In genomic region chr9:83537331-83538171, GRCh38 we compare ENCODE assay signal across 9 cellular contexts. TPM values are rescaled to one million over a fixed set of nuclear protein-coding genes. Genes with fewer than 3 reads are reported as not detected.
A peak's percentile ranks its signal among the peaks of the same experiment; 100 is the strongest.
DNase-seq lines count a peak whose midpoint lies in the region; ATAC-seq and TF ChIP-seq lines count a peak whose summit lies in the region.
"Had no signal": no experiment of that assay in that cellular context is flagged by ENCODE, and none has a peak within 500 bp of the region (broad histone marks: within the 10 kb centered on the region; RNA-seq: fewer than 3 reads in every experiment).

No MANE protein-coding gene starts in this region.

- no peaks in the 10 kb centered on the region for H3F3A ChIP-seq in PC-3 (ENCODE audit: low read length, unreplicated experiment)

- H3K4me2 ChIP-seq in PC-3 (ENCODE audit: low read length) = peak overlapping the region; percentile 96

- H2AFZ ChIP-seq in PC-3 (ENCODE audit: low read length) = peak overlapping the region; percentile 80

- intact Hi-C loops in PC-3 (cut with micrococcal nuclease) (loop anchor here (2.0 kb wide), 2 partner anchors 65 to 105 kb away; no protein-coding TSS in a partner anchor), ovary (cut with DNase I) (loop anchor here in 1 of 4 donors (10.0 kb wide), 1 partner anchor 323 kb away; no protein-coding TSS in a partner anchor)

- no peaks in the 10 kb centered on the region for H4K20me1 ChIP-seq in PC-3 (ENCODE audit: low read length)

- H3K9ac ChIP-seq in PC-3 (ENCODE audit: low read length) = peak overlapping the region; percentile 66

- no peak for DNase-seq in PC-3
- DNase-seq in ovary = peak in 1 of 5 donors; percentile 26
- DNase-seq in cerebellum (ENCODE audit: low spot score) = no peak
- DNase-seq in kidney glomerular epithelial cell (lab: John Stamatoyannopoulos, UW) = no peak

- H3K4me3 ChIP-seq in PC-3 (ENCODE audit: low read length) (peak overlapping the region; percentile 82), gastroesophageal sphincter (peak overlapping the region; percentile 45 to 63), ovary (peak overlapping the region; percentile 47)
- H3K4me3 ChIP-seq: K562 had no signal

- no peak for TF ChIP-seq CTCF in C4-2B (conservative IDR thresholded peaks at IDR 0.05)
- TF ChIP-seq CTCF in PC-3 (conservative IDR thresholded peaks at IDR 0.05; ENCODE audit: low read depth, low read length) = no peak
- TF ChIP-seq CTCF in gastroesophageal sphincter (IDR thresholded peaks at IDR 0.05) = no peak
- TF ChIP-seq CTCF in ovary (IDR thresholded peaks at IDR 0.05) = no peak

- TF ChIP-seq POLR2A in gastroesophageal sphincter (IDR thresholded peaks at IDR 0.05) (no peak), ovary (IDR thresholded peaks at IDR 0.05) (no peak)

- H3K9me2 ChIP-seq in PC-3 (replicated peaks; ENCODE audit: low read length) = no peaks in the 10 kb centered on the region

- H3K27me3 ChIP-seq in PC-3 (ENCODE audit: low read length) = no peaks in the 10 kb centered on the region
- H3K27me3 ChIP-seq in gastroesophageal sphincter = peaks cover 30% of the 10 kb centered on the region
- H3K27me3 ChIP-seq in ovary = no peaks in the 10 kb centered on the region

- H3K36me3 ChIP-seq in PC-3 (ENCODE audit: low read depth, low read length) (no peaks in the 10 kb centered on the region), gastroesophageal sphincter (no peaks in the 10 kb centered on the region), ovary (no peaks in the 10 kb centered on the region)

- H3K9me3 ChIP-seq in PC-3 (ENCODE audit: low read length) (no peaks in the 10 kb centered on the region), gastroesophageal sphincter (no peaks in the 10 kb centered on the region), ovary (no peaks in the 10 kb centered on the region)

- peak; percentile 8 for ATAC-seq in PC-3
- ATAC-seq in gastroesophageal sphincter = no peak
- no peak for ATAC-seq in GM19324 (IDR thresholded peaks at IDR 0.05; ENCODE audit: low FRiP score, unreplicated experiment)
- no peak for ATAC-seq in GM18909 (IDR thresholded peaks at IDR 0.05; ENCODE audit: poor library complexity, unreplicated experiment)
- ATAC-seq: K562 had no signal

- peaks cover 22% of the 10 kb centered on the region for H3K79me2 ChIP-seq in PC-3 (ENCODE audit: low read length)

- POLR2A ChIA-PET in PC-3 (lab: Charles Lee; ENCODE audit: unreplicated experiment) = no interaction called here

- peaks cover 3% of the 10 kb centered on the region; the same call in 1 of the 2 replicates for H3K4me1 ChIP-seq in PC-3 (ENCODE audit: insufficient read depth, low read length)
- H3K4me1 ChIP-seq in gastroesophageal sphincter = peaks cover 0 to 30% (median 0%) of the 10 kb centered on the region in 3 donors
- peaks cover 2% of the 10 kb centered on the region for H3K4me1 ChIP-seq in ovary (ENCODE audit: insufficient read depth)

- BruUV-seq in PC-3 (replicated peaks; lab: Mats Ljungman, UMichigan) = no TSS peak

- H3K27ac ChIP-seq in C4-2B = peak overlapping the region; percentile 47
- H3K27ac ChIP-seq in PC-3 (ENCODE audit: low read length) = no peak overlapping the region; the same call in 1 of the 2 replicates
- peak overlapping the region in 3 of 4 donors; percentile 71 to 77 (median 71) for H3K27ac ChIP-seq in gastroesophageal sphincter
- no peak overlapping the region for H3K27ac ChIP-seq in ovary

- CTCF ChIA-PET in PC-3 (lab: Charles Lee) = interaction anchor here (0.6 kb wide), 1 partner anchor 9 kb away, joined by 4 read pairs; no protein-coding TSS in a partner anchor

- no peak for TF ChIP-seq EP300 in gastroesophageal sphincter (IDR thresholded peaks at IDR 0.05)
- TF ChIP-seq EP300 in ovary (IDR thresholded peaks at IDR 0.05) = no peak

- WGBS in gastroesophageal sphincter (ENCODE audit: low coverage in 1 of 2), 2 donors = 0% methylated on average over 2 to 4 of the region's 63 CpGs
- whole genome bisulfite sequencing in ovary, 3 donors = 0 to 1% (median 1%) methylated on average over 52 to 63 of the region's 63 CpGs

RNA-seq across cellular contexts. Expression of gene FRMD3, which starts 0.7 kb away (rescaled TPM):
- total RNA-seq in PC-3 (2014; rRNA removed) (3.9 and 6.0 TPM in 2 replicates), gastroesophageal sphincter (10 to 100 TPM in 2 of 4 donors, 1 to 10 TPM in 2; 6.8 to 15.1 (median 11.3) TPM), ovary (1 to 10 TPM in 6 of 7 donors, under 1 TPM in 1; 0.83 to 9.1 (median 4.7) TPM), cerebellum (11.3 TPM)
- polyA plus RNA-seq in ovary = 1 to 10 TPM; 1.8 to 4.2 TPM

Comparison
In these comparisons a context has a peak if more than half of its experiments do, and no peak if none do; other contexts are left out.
1. H3K27ac ChIP-seq: peak in C4-2B (single experiment) and gastroesophageal sphincter (3 of 4); none in PC-3 (single experiment) and ovary (0 of 2).
2. Peak in every context shown above with its lines, with median percentiles within 50 percentile points of each other: H3K4me3 ChIP-seq.